In genomic region chr1:245098924-245099323, GRCh38 we compare ENCODE assay signal across 29 cellular contexts. TPM values are rescaled to one million over a fixed set of nuclear protein-coding genes. Genes with fewer than 3 reads are reported as not detected.
"Had no signal": no experiment of that assay in that cellular context is flagged by ENCODE, and none has a peak within 500 bp of the region (broad histone marks: within the 10 kb centered on the region; RNA-seq: fewer than 3 reads in every experiment).

No MANE protein-coding gene starts in this region.

- H3K4me1 Mint-ChIP-seq: activated CD4-positive, alpha-beta memory T cell treated with anti-CD3 and anti-CD28 coated beads, Interleukin-2, amount 10 ng/mL, durations not matched to agents 7 days and 5 days; activated T-helper 17 cell treated with anti-CD3 and anti-CD28 coated beads, Interleukin-2, amount 50 U/mL, for 72 hours had no signal

- H3K4me3 ChIP-seq: adrenal gland, MG63, SJCRH30, SK-N-MC had no signal

- DNase-seq: activated CD4-positive, alpha-beta memory T cell treated with anti-CD3 and anti-CD28 coated beads, Interleukin-2, amount 10 ng/mL, durations not matched to agents 7 days and 5 days; activated CD4-positive, alpha-beta T cell treated with anti-CD3 and anti-CD28 coated beads for 1 hour; activated CD4-positive, alpha-beta T cell treated with anti-CD3 and anti-CD28 coated beads for 48 hours; activated CD4-positive, CD25-positive, alpha-beta regulatory T cell; activated gamma-delta T cell; activated naive CD4-positive, alpha-beta T cell treated with anti-CD3 and anti-CD28 coated beads for 36 hours; activated T-cell treated with anti-CD3 and anti-CD28 coated beads, Interleukin-2, amount 50 U/mL, for 1 hour; activated T-cell treated with anti-CD3 and anti-CD28 coated beads, Interleukin-2, amount 50 U/mL, for 72 hours; brain microvascular endothelial cell; Kasumi-1; KG1; MG63; NCI-H1048; NCI-H1105 treated with DMSO at 0.1 percent for 48 hours; NCI-H1436; NCI-H1694; NCI-H1930; NCI-H2081 treated with DMSO at 0.1 percent for 48 hours; NCI-H226; NCI-H524 treated with DMSO at 0.1 percent for 48 hours; SHP77; SJCRH30; T1000; WERI-Rb-1 had no signal

- H3K27ac ChIP-seq: adrenal gland, brain microvascular endothelial cell, SJCRH30, SK-N-MC, WERI-Rb-1 had no signal

- H3K27me3 ChIP-seq: adrenal gland, brain microvascular endothelial cell, MG63, SJCRH30 had no signal

- H3K27ac Mint-ChIP-seq: activated CD4-positive, alpha-beta memory T cell treated with anti-CD3 and anti-CD28 coated beads, Interleukin-2, amount 10 ng/mL, durations not matched to agents 7 days and 5 days; activated naive CD4-positive, alpha-beta T cell treated with anti-CD3 and anti-CD28 coated beads for 36 hours; activated naive CD4-positive, alpha-beta T cell treated with anti-CD3 and anti-CD28 coated beads, Interleukin-2, amount 50 U/mL, for 72 hours; activated T-cell treated with anti-CD3 and anti-CD28 coated beads, Interleukin-2, amount 50 U/mL, for 72 hours; activated T-helper 17 cell treated with anti-CD3 and anti-CD28 coated beads, Interleukin-2, amount 50 U/mL, for 72 hours had no signal

- H3K9me3 ChIP-seq: adrenal gland, MG63 had no signal

- H3K4me3 Mint-ChIP-seq: activated CD4-positive, alpha-beta memory T cell treated with anti-CD3 and anti-CD28 coated beads, Interleukin-2, amount 10 ng/mL, durations not matched to agents 7 days and 5 days; activated naive CD4-positive, alpha-beta T cell treated with anti-CD3 and anti-CD28 coated beads for 36 hours; activated T-cell treated with anti-CD3 and anti-CD28 coated beads, Interleukin-2, amount 50 U/mL, for 72 hours; activated T-helper 17 cell treated with anti-CD3 and anti-CD28 coated beads, Interleukin-2, amount 50 U/mL, for 72 hours had no signal

- H3K4me1 ChIP-seq: SJCRH30 had no signal

- H3K9me3 Mint-ChIP-seq: activated CD4-positive, alpha-beta memory T cell treated with anti-CD3 and anti-CD28 coated beads, Interleukin-2, amount 10 ng/mL, durations not matched to agents 7 days and 5 days; activated naive CD4-positive, alpha-beta T cell treated with anti-CD3 and anti-CD28 coated beads for 36 hours; activated naive CD4-positive, alpha-beta T cell treated with anti-CD3 and anti-CD28 coated beads, Interleukin-2, amount 50 U/mL, for 72 hours; activated T-cell treated with anti-CD3 and anti-CD28 coated beads, Interleukin-2, amount 50 U/mL, for 72 hours; activated T-helper 17 cell treated with anti-CD3 and anti-CD28 coated beads, Interleukin-2, amount 50 U/mL, for 72 hours had no signal

- H3K36me3 Mint-ChIP-seq: activated naive CD4-positive, alpha-beta T cell treated with anti-CD3 and anti-CD28 coated beads, Interleukin-2, amount 50 U/mL, for 72 hours had no signal

- H3K36me3 ChIP-seq: adrenal gland, brain microvascular endothelial cell, MG63, SJCRH30, WERI-Rb-1 had no signal

- ATAC-seq: activated naive CD4-positive, alpha-beta T cell treated with anti-CD3 and anti-CD28 coated beads, Interleukin-2, amount 50 U/mL, for 72 hours; activated T-cell treated with anti-CD3 and anti-CD28 coated beads, Interleukin-2, amount 50 U/mL, for 72 hours; activated T-helper 17 cell treated with anti-CD3 and anti-CD28 coated beads, Interleukin-2, amount 50 U/mL, for 72 hours had no signal

- H3K27me3 Mint-ChIP-seq: activated CD4-positive, alpha-beta memory T cell treated with anti-CD3 and anti-CD28 coated beads, Interleukin-2, amount 10 ng/mL, durations not matched to agents 7 days and 5 days; activated T-helper 17 cell treated with anti-CD3 and anti-CD28 coated beads, Interleukin-2, amount 50 U/mL, for 72 hours had no signal

RNA-seq across cellular contexts. Expression of gene KIF26B, which starts 55.9 kb away (rescaled TPM):
- total RNA-seq: activated CD4-positive, alpha-beta memory T cell treated with anti-CD3 and anti-CD28 coated beads, Interleukin-2, amount 10 ng/mL, durations not matched to agents 7 days and 5 days; activated T-helper 17 cell treated with anti-CD3 and anti-CD28 coated beads, Interleukin-2, amount 50 U/mL, for 72 hours; T-helper 1 cell treated with Interleukin-12 subunit alpha and Interleukin-12 subunit beta and Interleukin-4 antibody, amounts not matched to agents 30 ng/mL and 1 ng/mL, for 36 hours had no signal
